In genomic region chr21:25925936-25926335, GRCh38 we compare ENCODE assay signal across 14 cellular contexts.
DNase-seq lines count a peak whose midpoint lies in the region; ATAC-seq, FAIRE-seq and TF ChIP-seq lines count a peak whose summit lies in the region.
"Had no signal": no experiment of that assay in that cellular context is flagged by ENCODE, and none has a peak within 500 bp of the region (broad histone marks: within the 10 kb centered on the region; RNA-seq: fewer than 3 reads in every experiment).

No MANE protein-coding gene starts in this region.

- 50% methylated on average over 2 of the region's 2 CpGs for WGBS in liver
- WGBS in HepG2 (ENCODE audit: low lambda C conversion rate): 55% methylated on average over 2 of the region's 2 CpGs
- 6 to 9% methylated on average over 2 of the region's 2 CpGs for WGBS in aorta, 2 donors

- H3K4me2 ChIP-seq in HepG2 (ENCODE audit: low read depth, low read length): no peak overlapping the region
- H3K4me2 ChIP-seq: A549, GM23338, KMS-11 had no signal

- no peak overlapping the region for H3K4me3 Mint-ChIP-seq in T-helper 2 cell treated with Interferon-gamma antibody and Interleukin-4, amounts not matched to agents 5 μg/mL and 100 μg/mL, for 36 hours
- H3K4me3 Mint-ChIP-seq: GM23338; stimulated activated naive B cell treated with anti-CD40 and anti-IgM and Interleukin-4, amounts not matched to agents 10 μg/mL and 1 μg/mL and 100 μg/mL, for 72 hours had no signal

- TF ChIP-seq EP300 in HepG2 (IDR thresholded peaks at IDR 0.05; ENCODE audit: low read depth in 2 of 2, low read length in 2 of 2) (no peak), HepG2 (CRISPR knock-in tag; IDR thresholded peaks at IDR 0.05; ENCODE audit: borderline replicate concordance) (no peak)

- H3K4me3 ChIP-seq in liver (ENCODE audit: low read depth in 1 of 3, low read length in 3 of 3) (no peak overlapping the region), HepG2 (replicated peaks in 1 of 3; ENCODE audit: insufficient read depth in 1 of 3, low read depth in 2 of 3, low read length in 3 of 3) (no peak overlapping the region), fibroblast of the aortic adventitia (ENCODE audit: low read depth, low read length) (no peak overlapping the region), neutrophil (ENCODE audit: low read depth in 1 of 2, low read length in 1 of 2) (no peak overlapping the region), aorta (ENCODE audit: low read length in 2 of 2) (no peak overlapping the region)
- H3K4me3 ChIP-seq: A549, GM23338 had no signal

- H4K20me1 ChIP-seq in HepG2 (ENCODE audit: insufficient read depth, low read length): no peaks in the 10 kb centered on the region

- H3K4me1 ChIP-seq in liver (ENCODE audit: control insufficient read depth in 4 of 4, insufficient read depth in 4 of 4, low read length in 3 of 4) (peaks cover 0 to 3% (median 0%) of the 10 kb centered on the region in 4 donors), HepG2 (ENCODE audit: insufficient read depth, low read length) (no peaks in the 10 kb centered on the region), neutrophil (ENCODE audit: control insufficient read depth in 1 of 2, insufficient read depth in 1 of 2, low read depth in 1 of 2, low read length in 1 of 2) (peaks cover 0 to 6% of the 10 kb centered on the region in 2 experiments), aorta (ENCODE audit: control insufficient read depth in 1 of 2, insufficient read depth in 2 of 2, low read length in 2 of 2) (peaks cover 6% of the 10 kb centered on the region in 2 donors)
- H3K4me1 ChIP-seq: A549 had no signal

- intact Hi-C loops in HepG2 (cut with micrococcal nuclease; ENCODE audit: unreplicated experiment) (no loop called here), aorta (cut with DNase I) (no loop called here)

- TF ChIP-seq RAD21 in liver (IDR thresholded peaks at IDR 0.05) (peak in 1 of 2 donors; percentile 44), HepG2 (CRISPR knock-in tag; IDR thresholded peaks at IDR 0.05) (no peak)

- no peak overlapping the region for H3K27ac Mint-ChIP-seq in T-helper 2 cell treated with Interferon-gamma antibody and Interleukin-4, amounts not matched to agents 5 μg/mL and 100 μg/mL, for 36 hours
- H3K27ac Mint-ChIP-seq: stimulated activated naive B cell treated with anti-CD40 and anti-IgM and Interleukin-4, amounts not matched to agents 10 μg/mL and 1 μg/mL and 100 μg/mL, for 72 hours had no signal

- H3K27ac ChIP-seq in liver (ENCODE audit: low read depth in 1 of 2, low read length in 2 of 2) (peak overlapping the region; percentile 3 to 22), HepG2 (ENCODE audit: extremely low read length, insufficient read depth, low read length) (no peak overlapping the region), neutrophil (peak overlapping the region; percentile 25), aorta (ENCODE audit: low read depth in 1 of 2, low read length in 2 of 2) (peak overlapping the region; percentile 68 to 79)
- H3K27ac ChIP-seq: A549, KMS-11 had no signal

- H3K9me3 ChIP-seq in liver (ENCODE audit: control insufficient read depth in 4 of 4, low read length in 3 of 4): no peaks in the 10 kb centered on the region
- H3K9me3 ChIP-seq in HepG2 (ENCODE audit: low read length): no peaks in the 10 kb centered on the region
- no peaks in the 10 kb centered on the region for H3K9me3 ChIP-seq in neutrophil
- no peaks in the 10 kb centered on the region for H3K9me3 ChIP-seq in aorta (ENCODE audit: control insufficient read depth, low read length)
- H3K9me3 ChIP-seq: A549 had no signal

- H3K9ac ChIP-seq in liver (ENCODE audit: low read depth in 1 of 2, low read length in 2 of 2) (no peak overlapping the region), HepG2 (ENCODE audit: insufficient read depth, low read depth, low read length) (no peak overlapping the region)
- H3K9ac ChIP-seq: KMS-11 had no signal

- CTCF ChIA-PET in HepG2 (lab: Yijun Ruan, JAX; ENCODE audit: low intra/inter-chr PET ratio, low total read pairs): no interaction called here

- TF ChIP-seq POLR2A in HepG2 (IDR thresholded peaks at IDR 0.05; ENCODE audit: insufficient read depth in 1 of 2, low read depth in 2 of 2, low read length in 2 of 2): no peak

- H3K79me2 ChIP-seq in HepG2 (ENCODE audit: insufficient read depth, low read length): no peaks in the 10 kb centered on the region

- ATAC-seq in HepG2 (no peak), aorta (ENCODE audit: low FRiP score) (peak; percentile 73)
- ATAC-seq: A549; GM23338; stimulated activated naive B cell treated with anti-CD40 and anti-IgM and Interleukin-4, amounts not matched to agents 10 μg/mL and 1 μg/mL and 100 μg/mL, for 72 hours had no signal

- no TSS peak for BruUV-seq in HepG2 (replicated peaks; lab: Mats Ljungman, UMichigan)

- no peaks in the 10 kb centered on the region for H3K36me3 ChIP-seq in liver (ENCODE audit: control insufficient read depth in 4 of 4, insufficient read depth in 3 of 4, low read depth in 1 of 4, low read length in 3 of 4)
- H3K36me3 ChIP-seq in HepG2 (replicated peaks in 1 of 2; ENCODE audit: control insufficient read depth in 1 of 2, insufficient read depth in 2 of 2, low read length in 2 of 2): 0 out of 5 replicates have a peak, but pooled peaks cover 2 to 5% of the 10 kb centered on the region in 2 experiments
- H3K36me3 ChIP-seq in neutrophil: no peaks in the 10 kb centered on the region
- no peaks in the 10 kb centered on the region for H3K36me3 ChIP-seq in aorta (ENCODE audit: control insufficient read depth in 1 of 2, insufficient read depth in 2 of 2, low read length in 1 of 2)

- in situ Hi-C loops in HepG2 (cut with HindIII; ENCODE audit: extremely low pct_ligation_motif_present, low pct_unique_long_range_greater_than_20kb): no loop called here

- TF ChIP-seq CTCF in liver (IDR thresholded peaks at IDR 0.05; ENCODE audit: low read depth, low read length, missing input control) (no peak), HepG2 (CRISPR knock-in tag; IDR thresholded peaks at IDR 0.05) (no peak), fibroblast of the aortic adventitia (IDR thresholded peaks at IDR 0.05; ENCODE audit: insufficient read depth, low read length) (no peak), neutrophil (IDR thresholded peaks at IDR 0.05) (no peak)

- POLR2A ChIA-PET in HepG2 (lab: Yijun Ruan, JAX): no interaction called here

- H2AFZ ChIP-seq in HepG2 (ENCODE audit: low read length): no peak overlapping the region
- H2AFZ ChIP-seq: GM23338 had no signal

- no peaks in the 10 kb centered on the region for H3K27me3 Mint-ChIP-seq in T-helper 2 cell treated with Interferon-gamma antibody and Interleukin-4, amounts not matched to agents 5 μg/mL and 100 μg/mL, for 36 hours (ENCODE audit: low read depth)
- H3K27me3 Mint-ChIP-seq: stimulated activated naive B cell treated with anti-CD40 and anti-IgM and Interleukin-4, amounts not matched to agents 10 μg/mL and 1 μg/mL and 100 μg/mL, for 72 hours had no signal

- H3K27me3 ChIP-seq in liver (ENCODE audit: control insufficient read depth in 4 of 4, insufficient read depth in 4 of 4, low read length in 3 of 4): no peaks in the 10 kb centered on the region
- H3K27me3 ChIP-seq in HepG2 (ENCODE audit: control insufficient read depth in 1 of 2, insufficient read depth in 2 of 2, low read length in 2 of 2): no peaks in the 10 kb centered on the region
- H3K27me3 ChIP-seq in neutrophil: no peaks in the 10 kb centered on the region
- H3K27me3 ChIP-seq in aorta (ENCODE audit: control insufficient read depth in 1 of 2, insufficient read depth in 2 of 2, low read length in 1 of 2): no peaks in the 10 kb centered on the region

- H3K36me3 Mint-ChIP-seq in T-helper 2 cell treated with Interferon-gamma antibody and Interleukin-4, amounts not matched to agents 5 μg/mL and 100 μg/mL, for 36 hours (ENCODE audit: low read depth): no peaks in the 10 kb centered on the region

- FAIRE-seq in HepG2 (lab: Jason Lieb, UNC): no peak
- FAIRE-seq in GM19239 (lab: Jason Lieb, UNC): no peak
- FAIRE-seq: A549 had no signal

- no peak for DNase-seq in HepG2 (ENCODE audit: low spot score)
- peak; percentile 70 for DNase-seq in fibroblast of the aortic adventitia (ENCODE audit: low read depth)
- no peak for DNase-seq in aorta
- DNase-seq in NCI-H187 treated with DMSO at 0.1 percent for 48 hours (lab: John Stamatoyannopoulos, UW): no peak
- no peak for DNase-seq in GM19239 (ENCODE audit: insufficient read length, low spot score)
- DNase-seq in T-helper 2 cell treated with Interferon-gamma antibody and Interleukin-4, amounts not matched to agents 5 μg/mL and 100 μg/mL, for 36 hours (ENCODE audit: low spot score): no peak
- DNase-seq: midbrain; stimulated activated naive B cell treated with anti-CD40 and anti-IgM and Interleukin-4, amounts not matched to agents 10 μg/mL and 1 μg/mL and 100 μg/mL, for 72 hours; SW 1271 had no signal

- H3K4me1 Mint-ChIP-seq in T-helper 2 cell treated with Interferon-gamma antibody and Interleukin-4, amounts not matched to agents 5 μg/mL and 100 μg/mL, for 36 hours (ENCODE audit: low read depth): peaks cover 3% of the 10 kb centered on the region

- no peaks in the 10 kb centered on the region for H3K9me3 Mint-ChIP-seq in T-helper 2 cell treated with Interferon-gamma antibody and Interleukin-4, amounts not matched to agents 5 μg/mL and 100 μg/mL, for 36 hours
- H3K9me3 Mint-ChIP-seq: GM23338; stimulated activated naive B cell treated with anti-CD40 and anti-IgM and Interleukin-4, amounts not matched to agents 10 μg/mL and 1 μg/mL and 100 μg/mL, for 72 hours had no signal

TF ChIP-seq in liver, 16 proteins besides CTCF, POLR2A, EP300 and RAD21:
- TF ChIP-seq EGR1 (IDR thresholded peaks at IDR 0.05; ENCODE audit: low read depth in 2 of 2) (peak; percentile 15 to 44), MAX (IDR thresholded peaks at IDR 0.05) (peak; percentile 64), TAF1 (conservative IDR thresholded peaks at IDR 0.05) (no peak), FOXA2 (IDR thresholded peaks at IDR 0.05) (no peak), RXRA (IDR thresholded peaks at IDR 0.05) (peak; percentile 56 to 77), SP1 (IDR thresholded peaks at IDR 0.05) (peak; percentile 64), NR2F2 (IDR thresholded peaks at IDR 0.05) (peak; percentile 99)

TF ChIP-seq in HepG2, 621 proteins besides CTCF, POLR2A, EP300 and RAD21 (continues in another document):
- no peak for TF ChIP-seq HOXA9 (CRISPR knock-in tag; IDR thresholded peaks at IDR 0.05; ENCODE audit: borderline replicate concordance)
- TF ChIP-seq ELF1 (CRISPR knock-in tag; IDR thresholded peaks at IDR 0.05): no peak
- TF ChIP-seq PAX8 (CRISPR knock-in tag; IDR thresholded peaks at IDR 0.05; ENCODE audit: borderline replicate concordance): no peak
